Comparison of ENCODE assay signal across 8 cellular contexts in genomic region chr12:6539276-6540134, GRCh38. TPM values are rescaled to one million over a fixed set of nuclear protein-coding genes. Genes with fewer than 3 reads are reported as not detected.
DNase-seq lines count a peak whose midpoint lies in the region; ATAC-seq and TF ChIP-seq lines count a peak whose summit lies in the region.

No MANE protein-coding gene starts in this region.

- peaks cover 34% of the 10 kb centered on the region for H3K36me3 ChIP-seq in OCI-LY3 (replicated peaks; ENCODE audit: low read depth, low read length)

- H3K27me3 Mint-ChIP-seq in effector memory CD8-positive, alpha-beta T cell: no peaks in the 10 kb centered on the region
- no peaks in the 10 kb centered on the region for H3K27me3 Mint-ChIP-seq in osteocyte (ENCODE audit: unreplicated experiment)
- H3K27me3 Mint-ChIP-seq in immature natural killer cell (ENCODE audit: low read depth in 3 of 3): peaks cover 13 to 20% (median 13%) of the 10 kb centered on the region in 3 donors

- peaks cover 36 to 37% of the 10 kb centered on the region in 2 donors for H3K4me1 Mint-ChIP-seq in effector memory CD8-positive, alpha-beta T cell (ENCODE audit: low read depth in 2 of 2)
- peaks cover 52% of the 10 kb centered on the region for H3K4me1 Mint-ChIP-seq in osteocyte (ENCODE audit: unreplicated experiment)
- peaks cover 37 to 39% of the 10 kb centered on the region in 2 donors for H3K4me1 Mint-ChIP-seq in immature natural killer cell

- H3K27ac Mint-ChIP-seq in effector memory CD8-positive, alpha-beta T cell: peak overlapping the region; percentile 79 to 92
- H3K27ac Mint-ChIP-seq in osteocyte (ENCODE audit: unreplicated experiment): peak overlapping the region; percentile 98
- H3K27ac Mint-ChIP-seq in immature natural killer cell: peak overlapping the region in 3 of 6 donors; percentile 18 to 69 (median 50)

- H3K9me3 ChIP-seq in OCI-LY3 (ENCODE audit: insufficient read depth, low read length): no peaks in the 10 kb centered on the region

- H3K9me3 Mint-ChIP-seq in effector memory CD8-positive, alpha-beta T cell: no peaks in the 10 kb centered on the region
- no peaks in the 10 kb centered on the region for H3K9me3 Mint-ChIP-seq in osteocyte (ENCODE audit: unreplicated experiment)
- no peaks in the 10 kb centered on the region for H3K9me3 Mint-ChIP-seq in immature natural killer cell

- peak overlapping the region; percentile 65 for H3K4me2 ChIP-seq in OCI-LY3 (ENCODE audit: low read length)

- no peak overlapping the region for H2AFZ ChIP-seq in OCI-LY3 (ENCODE audit: low read depth, low read length)

- TF ChIP-seq CTCF in OCI-LY3 (IDR thresholded peaks at IDR 0.05; ENCODE audit: low read depth, low read length): no peak
- TF ChIP-seq CTCF in osteocyte (IDR thresholded peaks at IDR 0.05): no peak

- no peaks in the 10 kb centered on the region for H3K27me3 ChIP-seq in OCI-LY3 (ENCODE audit: low read depth, low read length)

- DNase-seq in EL (peak; percentile 65), osteocyte (ENCODE audit: extremely low spot score, unreplicated experiment) (no peak), immature natural killer cell (no peak), NCI-H1105 treated with DMSO at 0.1 percent for 48 hours (lab: John Stamatoyannopoulos, UW) (no peak)
- DNase-seq in effector memory CD8-positive, alpha-beta T cell: no peak
- DNase-seq in effector CD4-positive, alpha-beta T cell: no peak

- peaks cover 43% of the 10 kb centered on the region for H3K4me1 ChIP-seq in OCI-LY3 (ENCODE audit: low read length)

- ATAC-seq in effector memory CD8-positive, alpha-beta T cell (replicated peaks): no peak
- ATAC-seq in HG03520 (IDR thresholded peaks at IDR 0.05; ENCODE audit: unreplicated experiment): no peak

- H3K4me3 ChIP-seq in OCI-LY3 (ENCODE audit: low read length): 0 out of 2 replicates have a peak overlapping the region, but pooled peaks have one; percentile 29

- H4K20me1 ChIP-seq in OCI-LY3 (ENCODE audit: insufficient read depth, low read length): peaks cover 42% of the 10 kb centered on the region

- H3K79me2 ChIP-seq in OCI-LY3 (ENCODE audit: low read length): peaks cover 23% of the 10 kb centered on the region

- peak overlapping the region; percentile 57 to 68 for H3K4me3 Mint-ChIP-seq in effector memory CD8-positive, alpha-beta T cell
- no peak overlapping the region for H3K4me3 Mint-ChIP-seq in osteocyte (ENCODE audit: unreplicated experiment)
- H3K4me3 Mint-ChIP-seq in immature natural killer cell: no peak overlapping the region

- peak overlapping the region; percentile 33 for H3K27ac ChIP-seq in OCI-LY3 (ENCODE audit: low read length)

- H3K36me3 Mint-ChIP-seq in effector memory CD8-positive, alpha-beta T cell (ENCODE audit: insufficient read depth): peaks cover 55% of the 10 kb centered on the region
- peaks cover 18% of the 10 kb centered on the region for H3K36me3 Mint-ChIP-seq in osteocyte (ENCODE audit: unreplicated experiment)
- peaks cover 6 to 35% (median 10%) of the 10 kb centered on the region in 3 donors for H3K36me3 Mint-ChIP-seq in immature natural killer cell

- H3K9ac ChIP-seq in OCI-LY3 (ENCODE audit: low read length): no peak overlapping the region

RNA-seq across cellular contexts. Expression of gene GAPDH, which starts 5.2 kb away (rescaled TPM):
- 1,754 and 1,775 TPM in 2 replicates for total RNA-seq in osteocyte
- polyA plus RNA-seq in immature natural killer cell: 1,000 to 10,000 TPM; 1,615 to 2,185 (median 1,854) TPM

RNA-seq across cellular contexts. Expression of gene IFFO1, which starts 16.3 kb away (rescaled TPM):
- 35.9 and 40.7 TPM in 2 replicates for total RNA-seq in osteocyte
- 10 to 100 TPM in 1 of 3 donors, 1 to 10 TPM in 2; 1.9 to 13.0 (median 3.1) TPM for polyA plus RNA-seq in immature natural killer cell

RNA-seq across cellular contexts. Expression of gene NOP2, which starts 28.6 kb away (rescaled TPM):
- total RNA-seq in osteocyte: 32.5 and 34.5 TPM in 2 replicates
- polyA plus RNA-seq in immature natural killer cell: 10 to 100 TPM; 11.3 to 30.8 (median 18.0) TPM

RNA-seq across cellular contexts. Expression of gene NCAPD2, which starts 45.6 kb away (rescaled TPM):
- total RNA-seq in osteocyte: 36.4 and 36.9 TPM in 2 replicates
- polyA plus RNA-seq in immature natural killer cell: 10 to 100 TPM; 23.3 to 50.5 (median 24.0) TPM

RNA-seq across cellular contexts. Expression of gene MRPL51, which starts 46.4 kb away (rescaled TPM):
- total RNA-seq in osteocyte: 172 TPM in 2 replicates
- 100 to 1,000 TPM; 240 to 280 (median 248) TPM for polyA plus RNA-seq in immature natural killer cell

Comparison
In these comparisons a context has a peak if more than half of its experiments do, and no peak if none do; other contexts are left out.
1. H3K4me3 Mint-ChIP-seq: peak in effector memory CD8-positive, alpha-beta T cell (2 of 2); none in osteocyte (single experiment) and immature natural killer cell (0 of 5).